20 cellular contexts compared by ENCODE assay signal in genomic region chr15:23954931-23955330, GRCh38.
"Had no signal": no experiment of that assay in that cellular context is flagged by ENCODE, and none has a peak within 500 bp of the region (broad histone marks: within the 10 kb centered on the region; RNA-seq: fewer than 3 reads in every experiment).

No MANE protein-coding gene starts in this region.

- H3K9ac ChIP-seq: KMS-11, SK-N-SH had no signal

- ATAC-seq: K562 had no signal

- DNase-seq: Kasumi-1, MM.1S, NCI-H1092 treated with DMSO at 0.1 percent for 48 hours, NCI-H1436, NCI-H187, NCI-H2029, NCI-H2081 treated with DMSO at 0.1 percent for 48 hours, NCI-H2171, NCI-H226, NCI-H446, NCI-H510A, NCI-H524 treated with DMSO at 0.1 percent for 48 hours, NCI-H69, NCI-H774, Right ventricle myocardium superior, RPMI8226, SK-N-SH had no signal

- H3K4me2 ChIP-seq: KMS-11, SK-N-SH had no signal

- H3K27ac ChIP-seq: HL-60, KMS-11 had no signal

- H3K4me3 ChIP-seq: K562 had no signal

- H3K9me3 ChIP-seq: SK-N-SH had no signal
